Comparison of ENCODE assay signal across 10 cellular contexts in genomic region chr2:31255911-31256571, GRCh38. TPM values are rescaled to one million over a fixed set of nuclear protein-coding genes. Genes with fewer than 3 reads are reported as not detected.
DNase-seq lines count a peak whose midpoint lies in the region; ATAC-seq and TF ChIP-seq lines count a peak whose summit lies in the region.
"Had no signal": no experiment of that assay in that cellular context is flagged by ENCODE, and none has a peak within 500 bp of the region (broad histone marks: within the 10 kb centered on the region; RNA-seq: fewer than 3 reads in every experiment).

No MANE protein-coding gene starts in this region.

- H3K9me3 ChIP-seq in mesenchymal stem cell (ENCODE audit: control insufficient read depth, low read length) (peaks cover 7% of the 10 kb centered on the region), colonic mucosa (no peaks in the 10 kb centered on the region), lower lobe of right lung (no peaks in the 10 kb centered on the region)

- intact Hi-C loops in colonic mucosa (cut with DNase I) (no loop called here), lower lobe of right lung (cut with DNase I) (no loop called here)

- no peak overlapping the region for H2BK15ac ChIP-seq in mesenchymal stem cell (ENCODE audit: low read depth, poor library complexity, severe bottlenecking)

- TF ChIP-seq CTCF in colonic mucosa (IDR thresholded peaks at IDR 0.05) (no peak), lower lobe of right lung (IDR thresholded peaks at IDR 0.05) (no peak)

- peak; percentile 64 for ATAC-seq in GM18868 (IDR thresholded peaks at IDR 0.05; ENCODE audit: unreplicated experiment)
- peak; percentile 57 for ATAC-seq in HG02623 (IDR thresholded peaks at IDR 0.05; ENCODE audit: unreplicated experiment)
- no peak for ATAC-seq in lower lobe of right lung

- no peak overlapping the region for H3K4me2 ChIP-seq in mesenchymal stem cell (ENCODE audit: low read length, poor library complexity, severe bottlenecking)

- H3K27ac ChIP-seq in mesenchymal stem cell (ENCODE audit: low read length, poor library complexity, severe bottlenecking): peak overlapping the region; percentile 6
- H3K27ac ChIP-seq in colonic mucosa: no peak overlapping the region
- H3K27ac ChIP-seq in lower lobe of right lung: no peak overlapping the region

- H3K14ac ChIP-seq in mesenchymal stem cell (ENCODE audit: low read length in 2 of 2): peak overlapping the region in 1 of 2 experiments; percentile 41

- no peaks in the 10 kb centered on the region for H3K27me3 ChIP-seq in mesenchymal stem cell (ENCODE audit: control insufficient read depth in 1 of 2, insufficient read depth in 1 of 2, low read length in 2 of 2)
- H3K27me3 ChIP-seq in colonic mucosa: no peaks in the 10 kb centered on the region
- H3K27me3 ChIP-seq in lower lobe of right lung (ENCODE audit: low read depth): no peaks in the 10 kb centered on the region

- no peak overlapping the region for H3K9ac ChIP-seq in mesenchymal stem cell (ENCODE audit: low read length)
- H3K9ac ChIP-seq in colonic mucosa (ENCODE audit: low read depth in 2 of 2, low read length in 2 of 2): no peak overlapping the region

- no peak overlapping the region for H2AK5ac ChIP-seq in mesenchymal stem cell (ENCODE audit: low read length, severe bottlenecking)

- no peak overlapping the region for H4K91ac ChIP-seq in mesenchymal stem cell (ENCODE audit: low read length)

- H4K8ac ChIP-seq in mesenchymal stem cell (ENCODE audit: low read length): no peak overlapping the region

- H3K18ac ChIP-seq in mesenchymal stem cell (ENCODE audit: low read depth in 1 of 2, low read length in 2 of 2): no peak overlapping the region

- H2BK5ac ChIP-seq in mesenchymal stem cell (ENCODE audit: low read depth, low read length, poor library complexity, severe bottlenecking): no peak overlapping the region

- H2BK120ac ChIP-seq in mesenchymal stem cell (ENCODE audit: low read depth, low read length): no peak overlapping the region

- H3K4me3 ChIP-seq in mesenchymal stem cell (ENCODE audit: insufficient read depth in 1 of 2, low read depth in 1 of 2, low read length in 2 of 2) (no peak overlapping the region), colonic mucosa (no peak overlapping the region), lower lobe of right lung (no peak overlapping the region)

- peaks cover 31% of the 10 kb centered on the region for H3K4me1 ChIP-seq in mesenchymal stem cell (ENCODE audit: control insufficient read depth, insufficient read depth, low read depth, low read length)
- H3K4me1 ChIP-seq in colonic mucosa: no peaks in the 10 kb centered on the region
- H3K4me1 ChIP-seq in lower lobe of right lung: no peaks in the 10 kb centered on the region

- H3K23ac ChIP-seq in mesenchymal stem cell (ENCODE audit: low read length in 2 of 2): no peak overlapping the region

- peaks cover 25% of the 10 kb centered on the region for H3K79me1 ChIP-seq in mesenchymal stem cell (replicated peaks; ENCODE audit: low read length, poor library complexity, severe bottlenecking)

- H3K36me3 ChIP-seq in mesenchymal stem cell (ENCODE audit: control insufficient read depth in 1 of 2, insufficient read depth in 2 of 2, low read depth in 1 of 2, low read length in 2 of 2): peaks cover 33 to 56% of the 10 kb centered on the region in 2 experiments
- H3K36me3 ChIP-seq in colonic mucosa: no peaks in the 10 kb centered on the region
- peaks cover 4% of the 10 kb centered on the region for H3K36me3 ChIP-seq in lower lobe of right lung

- WGBS in mesenchymal stem cell: 84% methylated on average over 11 of the region's 11 CpGs

- H2AFZ ChIP-seq in mesenchymal stem cell (ENCODE audit: low read depth, low read length): no peak overlapping the region

- DNase-seq in HT1080 (ENCODE audit: low read depth) (peak; percentile 37), mesenchymal stem cell (no peak), colonic mucosa (no peak), NCI-H510A treated with DMSO at 0.1 percent for 48 hours (lab: John Stamatoyannopoulos, UW) (no peak), lower lobe of right lung (no peak)
- DNase-seq in activated T-cell treated with anti-CD3 and anti-CD28 coated beads, Interleukin-2, amount 50 U/mL, for 48 hours: no peak
- DNase-seq: activated CD4-positive, alpha-beta T cell treated with anti-CD3 and anti-CD28 coated beads for 48 hours had no signal

- H3K4ac ChIP-seq in mesenchymal stem cell (ENCODE audit: low read depth in 1 of 2, low read length in 2 of 2): no peak overlapping the region

- H2BK12ac ChIP-seq in mesenchymal stem cell (ENCODE audit: low read length in 2 of 2): no peak overlapping the region

RNA-seq across cellular contexts. Expression of gene EHD3, which starts 22.1 kb away (rescaled TPM):
- total RNA-seq in HT1080 (2014; rRNA removed; shearing (Covaris generic)): 14.1 and 17.5 TPM in 2 replicates
- polyA plus RNA-seq in HT1080 (2015; cell fraction: cytosol; rRNA removed): 13.8 and 15.7 TPM in 2 replicates
- 11.3 and 12.9 TPM in 2 replicates for polyA plus RNA-seq in HT1080 (2015; cell fraction: nucleus; rRNA removed)
- polyA plus RNA-seq in mesenchymal stem cell (2013, experiment 1 of 2): 63.7 TPM
- polyA plus RNA-seq in mesenchymal stem cell (2013, experiment 2 of 2): 62.4 TPM
- total RNA-seq in colonic mucosa (1 to 10 TPM; 1.0 to 1.1 TPM), lower lobe of right lung (11.0 TPM)

RNA-seq across cellular contexts. Expression of gene CAPN14, which starts 38.7 kb away (rescaled TPM):
- total RNA-seq in HT1080 (2014; rRNA removed; shearing (Covaris generic)): 0.03 and 0.24 TPM in 2 replicates
- 0.14 and 0.16 TPM in 2 replicates for polyA plus RNA-seq in HT1080 (2015; cell fraction: cytosol; rRNA removed)
- polyA plus RNA-seq in HT1080 (2015; cell fraction: nucleus; rRNA removed): 0.14 and 0.71 TPM in 2 replicates
- 0.07 TPM for polyA plus RNA-seq in mesenchymal stem cell (2013, experiment 1 of 2)
- polyA plus RNA-seq in mesenchymal stem cell (2013, experiment 2 of 2): 0.04 TPM
- under 1 TPM in 1 of 2 donors, not detected in 1; 0.08 TPM for total RNA-seq in colonic mucosa
- total RNA-seq in lower lobe of right lung: 0.15 TPM
- polyA plus RNA-seq: liver had no signal

Comparison
In these comparisons a context has a peak if more than half of its experiments do, and no peak if none do; other contexts are left out.
1. ATAC-seq: peak in GM18868 (single experiment) and HG02623 (single experiment); none in lower lobe of right lung (0 of 2).